Comparison of ENCODE assay signal across 9 cellular contexts in genomic region chr17:29584452-29585079, GRCh38. TPM values are rescaled to one million over a fixed set of nuclear protein-coding genes. Genes with fewer than 3 reads are reported as not detected.
DNase-seq lines count a peak whose midpoint lies in the region; ATAC-seq and TF ChIP-seq lines count a peak whose summit lies in the region.
"Had no signal": no experiment of that assay in that cellular context is flagged by ENCODE, and none has a peak within 500 bp of the region (broad histone marks: within the 10 kb centered on the region; RNA-seq: fewer than 3 reads in every experiment).

No MANE protein-coding gene starts in this region.

- H3K4me1 Mint-ChIP-seq in T-cell: peaks cover 51 to 55% (median 55%) of the 10 kb centered on the region in 3 donors
- H3K4me1 Mint-ChIP-seq in immature natural killer cell: peaks cover 48 to 56% of the 10 kb centered on the region in 2 donors

- H3K4me3 Mint-ChIP-seq in T-cell (no peak overlapping the region), immature natural killer cell (no peak overlapping the region)

- H3K27ac Mint-ChIP-seq in T-cell: peak overlapping the region; percentile 76 to 86
- H3K27ac Mint-ChIP-seq in immature natural killer cell: peak overlapping the region in 2 of 6 donors; percentile 39 to 49

- H3K27me3 ChIP-seq in DOHH2 (ENCODE audit: control insufficient read depth, low read length) (no peaks in the 10 kb centered on the region), esophagus squamous epithelium (no peaks in the 10 kb centered on the region), parathyroid adenoma (ENCODE audit: control insufficient read depth, insufficient read depth, low read length) (no peaks in the 10 kb centered on the region)
- H3K27me3 ChIP-seq: SJSA1 had no signal

- intact Hi-C loops in esophagus squamous epithelium (cut with DNase I): no loop called here

- H3K27me3 Mint-ChIP-seq in T-cell: no peaks in the 10 kb centered on the region
- peaks cover 0 to 5% (median 4%) of the 10 kb centered on the region in 3 donors for H3K27me3 Mint-ChIP-seq in immature natural killer cell (ENCODE audit: low read depth in 3 of 3)

- TF ChIP-seq POLR2A in esophagus squamous epithelium (IDR thresholded peaks at IDR 0.05): no peak

- H3K36me3 Mint-ChIP-seq in T-cell (peaks cover 10% of the 10 kb centered on the region), immature natural killer cell (peaks cover 3 to 10% (median 4%) of the 10 kb centered on the region in 3 donors)

- H3K9ac ChIP-seq in parathyroid adenoma: no peak overlapping the region

- POLR2A ChIA-PET in T-cell (lab: Charles Lee): no interaction called here

- H3K36me3 ChIP-seq in DOHH2 (ENCODE audit: control insufficient read depth, low read length) (peaks cover 48% of the 10 kb centered on the region), esophagus squamous epithelium (peaks cover 0 to 34% (median 7%) of the 10 kb centered on the region in 3 donors), parathyroid adenoma (ENCODE audit: control insufficient read depth, insufficient read depth, low read length) (no peaks in the 10 kb centered on the region)

- H3K4me2 ChIP-seq in DOHH2 (ENCODE audit: low read length) (peak overlapping the region; percentile 79), parathyroid adenoma (ENCODE audit: low read length) (no peak overlapping the region)

- CTCF ChIA-PET in T-cell (lab: Charles Lee): interaction anchor here (0.7 to 1.6 kb wide), 3 partner anchors 31 to 757 kb away, joined by 3 to 5 read pairs (median 3); no protein-coding TSS in a partner anchor

- H3K9me3 ChIP-seq in DOHH2 (ENCODE audit: control insufficient read depth, insufficient read depth, low read length): no peaks in the 10 kb centered on the region
- H3K9me3 ChIP-seq in esophagus squamous epithelium: no peaks in the 10 kb centered on the region
- H3K9me3 ChIP-seq in parathyroid adenoma (ENCODE audit: control insufficient read depth, low read length): no peaks in the 10 kb centered on the region
- H3K9me3 ChIP-seq: SJSA1 had no signal

- 40 to 58% methylated on average over 1 to 8 of the region's 12 CpGs for WGBS in esophagus squamous epithelium, 2 donors

- DNase-seq in T-cell: no peak
- no peak for DNase-seq in esophagus squamous epithelium (lab: John Stamatoyannopoulos, UW)
- DNase-seq in immature natural killer cell: no peak

- peaks cover 58% of the 10 kb centered on the region for H3K4me1 ChIP-seq in DOHH2 (ENCODE audit: control insufficient read depth, low read length)
- H3K4me1 ChIP-seq in esophagus squamous epithelium: peaks cover 66 to 91% (median 69%) of the 10 kb centered on the region in 3 donors
- H3K4me1 ChIP-seq in parathyroid adenoma: peaks cover 8% of the 10 kb centered on the region

- H3F3A ChIP-seq in DOHH2 (ENCODE audit: control insufficient read depth, insufficient read depth): no peaks in the 10 kb centered on the region

- ATAC-seq in T-cell (replicated peaks in 1 of 4) (no peak), GM18867 (IDR thresholded peaks at IDR 0.05; ENCODE audit: unreplicated experiment) (no peak), HG02759 (IDR thresholded peaks at IDR 0.05; ENCODE audit: unreplicated experiment) (no peak), HG03097 (IDR thresholded peaks at IDR 0.05; ENCODE audit: low FRiP score, unreplicated experiment) (no peak)

- peak overlapping the region; percentile 49 for H3K27ac ChIP-seq in DOHH2 (ENCODE audit: low read depth, low read length)
- H3K27ac ChIP-seq in esophagus squamous epithelium: peak overlapping the region; percentile 42 to 93 (median 87)
- H3K27ac ChIP-seq in parathyroid adenoma: peak overlapping the region; percentile 65
- H3K27ac ChIP-seq: SJSA1 had no signal

- H3K9me2 ChIP-seq in DOHH2 (replicated peaks; ENCODE audit: control insufficient read depth, low read length): no peaks in the 10 kb centered on the region

- H3K4me3 ChIP-seq in DOHH2 (ENCODE audit: low read length): peak overlapping the region; percentile 60
- H3K4me3 ChIP-seq in esophagus squamous epithelium: peak overlapping the region in 3 of 4 donors; percentile 19 to 52 (median 31)
- H3K4me3 ChIP-seq in parathyroid adenoma (ENCODE audit: low read depth, low read length): no peak overlapping the region
- H3K4me3 ChIP-seq: SJSA1 had no signal

- no peak overlapping the region for H2AFZ ChIP-seq in parathyroid adenoma

- TF ChIP-seq CTCF in DOHH2 (IDR thresholded peaks at IDR 0.05; ENCODE audit: low read depth, low read length, poor library complexity, severe bottlenecking): no peak
- no peak for TF ChIP-seq CTCF in esophagus squamous epithelium (IDR thresholded peaks at IDR 0.05)
- no peak for TF ChIP-seq CTCF in parathyroid adenoma (IDR thresholded peaks at IDR 0.05)

- H3K9me3 Mint-ChIP-seq in T-cell (no peaks in the 10 kb centered on the region), immature natural killer cell (no peaks in the 10 kb centered on the region)

- H4K20me1 ChIP-seq in DOHH2 (ENCODE audit: control insufficient read depth, insufficient read depth, low read depth, low read length): peaks cover 20% of the 10 kb centered on the region

- peaks cover 65% of the 10 kb centered on the region for H3K79me2 ChIP-seq in DOHH2 (ENCODE audit: control insufficient read depth, low read length)
- H3K79me2 ChIP-seq in parathyroid adenoma: peaks cover 41% of the 10 kb centered on the region

RNA-seq across cellular contexts. Expression of gene GIT1, which starts 4.9 kb away (rescaled TPM):
- 10 to 100 TPM; 36.7 to 86.4 (median 71.8) TPM for total RNA-seq in T-cell
- 10 to 100 TPM; 24.0 to 45.4 (median 29.6) TPM for total RNA-seq in esophagus squamous epithelium
- polyA plus RNA-seq in immature natural killer cell: 1 to 10 TPM; 2.3 to 8.9 (median 5.1) TPM

RNA-seq across cellular contexts. Expression of gene ANKRD13B, which starts 8.4 kb away (rescaled TPM):
- total RNA-seq in T-cell: 1 to 10 TPM; 1.7 to 6.4 (median 4.1) TPM
- 10 to 100 TPM in 2 of 4 donors, 1 to 10 TPM in 2; 3.3 to 18.7 (median 10.2) TPM for total RNA-seq in esophagus squamous epithelium
- under 1 TPM in 1 of 3 donors, not detected in 2; 0.18 TPM for polyA plus RNA-seq in immature natural killer cell

RNA-seq across cellular contexts. Expression of gene TP53I13, which starts 16.1 kb away (rescaled TPM):
- total RNA-seq in T-cell (100 to 1,000 TPM in 3 of 5 donors, 10 to 100 TPM in 2; 56.0 to 166 (median 128) TPM), esophagus squamous epithelium (10 to 100 TPM; 11.8 to 34.9 (median 21.8) TPM)
- polyA plus RNA-seq in immature natural killer cell: 10 to 100 TPM; 41.6 to 50.5 (median 47.0) TPM

RNA-seq across cellular contexts. Expression of gene ABHD15, which starts 17.7 kb away (rescaled TPM):
- total RNA-seq in T-cell (10 to 100 TPM in 4 of 5 donors, 1 to 10 TPM in 1; 7.9 to 23.1 (median 16.5) TPM), esophagus squamous epithelium (1 to 10 TPM; 4.3 to 7.2 (median 5.4) TPM)
- polyA plus RNA-seq in immature natural killer cell: 10 to 100 TPM; 31.6 to 36.7 (median 34.0) TPM

RNA-seq across cellular contexts. Expression of gene CORO6, which starts 38.1 kb away (rescaled TPM):
- total RNA-seq in T-cell (1 to 10 TPM; 2.4 to 4.1 (median 3.6) TPM), esophagus squamous epithelium (10 to 100 TPM in 1 of 4 donors, 1 to 10 TPM in 3; 2.0 to 39.9 (median 6.5) TPM)
- 1 to 10 TPM in 1 of 3 donors, under 1 TPM in 2; 0.12 to 1.3 (median 0.38) TPM for polyA plus RNA-seq in immature natural killer cell
